ENCODE assay signal across 1 cellular context in the genomic region with DNA sequence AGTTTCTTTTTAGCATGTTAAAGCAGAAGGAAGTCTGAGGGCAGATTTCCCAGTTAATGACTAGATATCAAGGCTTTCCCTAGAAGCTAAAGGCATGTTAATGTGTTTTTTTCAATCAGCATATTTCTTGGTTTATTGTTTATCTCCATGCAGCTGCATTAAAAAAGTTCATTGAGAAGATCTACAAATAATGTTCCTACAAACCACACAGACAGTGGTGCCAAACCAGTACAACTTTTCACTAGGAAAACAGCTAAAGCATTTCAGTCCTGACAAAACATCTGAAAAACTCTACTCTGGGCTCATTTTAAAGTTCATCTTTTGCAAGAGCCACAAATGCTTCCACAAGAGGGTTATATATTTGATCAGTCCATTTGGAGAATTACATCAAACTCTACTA.
TF ChIP-seq lines count a peak whose summit lies in the region.

No MANE protein-coding gene starts in this region.

TF ChIP-seq in IMR-90, 13 proteins besides CTCF, POLR2A, EP300 and RAD21 (continued from another document):
- TF ChIP-seq, protein P1, sequence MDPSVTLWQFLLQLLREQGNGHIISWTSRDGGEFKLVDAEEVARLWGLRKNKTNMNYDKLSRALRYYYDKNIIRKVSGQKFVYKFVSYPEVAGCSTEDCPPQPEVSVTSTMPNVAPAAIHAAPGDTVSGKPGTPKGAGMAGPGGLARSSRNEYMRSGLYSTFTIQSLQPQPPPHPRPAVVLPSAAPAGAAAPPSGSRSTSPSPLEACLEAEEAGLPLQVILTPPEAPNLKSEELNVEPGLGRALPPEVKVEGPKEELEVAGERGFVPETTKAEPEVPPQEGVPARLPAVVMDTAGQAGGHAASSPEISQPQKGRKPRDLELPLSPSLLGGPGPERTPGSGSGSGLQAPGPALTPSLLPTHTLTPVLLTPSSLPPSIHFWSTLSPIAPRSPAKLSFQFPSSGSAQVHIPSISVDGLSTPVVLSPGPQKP (IDR thresholded peaks at IDR 0.05; ENCODE audit: borderline replicate concordance, low read depth, low read length) = no peak
